ENCODE assay signal across 26 cellular contexts in the genomic region with DNA sequence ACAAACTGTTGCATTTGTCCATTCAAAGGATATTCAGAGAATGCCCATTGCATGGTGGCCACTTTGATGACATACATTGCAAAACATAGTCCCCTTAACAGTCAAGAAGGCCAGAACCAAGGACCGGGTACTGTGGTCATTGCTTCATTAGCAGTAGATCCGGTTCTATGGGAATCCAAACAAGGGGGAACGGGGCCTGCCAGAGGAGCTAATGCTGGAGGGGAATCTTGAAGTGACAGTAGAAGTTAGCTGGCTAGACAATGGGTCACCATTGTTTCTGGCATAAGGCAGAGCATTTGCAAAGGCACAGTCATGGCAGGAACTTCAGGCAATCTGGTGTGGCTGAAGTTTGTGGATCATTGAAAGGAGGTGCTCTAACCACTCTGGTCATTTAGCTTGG.
DNase-seq lines count a peak whose midpoint lies in the region; ATAC-seq, FAIRE-seq and TF ChIP-seq lines count a peak whose summit lies in the region.
"Had no signal": no experiment of that assay in that cellular context is flagged by ENCODE, and none has a peak within 500 bp of the region (broad histone marks: within the 10 kb centered on the region; RNA-seq: fewer than 3 reads in every experiment).

No MANE protein-coding gene starts in this region.

- H4K8ac ChIP-seq in trophoblast cell (ENCODE audit: low read depth, low read length): no peak overlapping the region

- no peak overlapping the region for H4K91ac ChIP-seq in trophoblast cell (ENCODE audit: low read depth, low read length)

- DNase-seq in bronchial epithelial cell (ENCODE audit: low read depth) (no peak), esophagus muscularis mucosa (ENCODE audit: extremely low spot score) (peak; percentile 79), trophoblast cell (peak; percentile 70 to 96), SK-N-DZ (ENCODE audit: low spot score) (no peak), T-helper 2 cell (no peak)
- DNase-seq: 8988T; ACHN; BE2C; C1 segment of cervical spinal cord; CD4-positive, alpha-beta memory T cell; CD4-positive, CD25-positive, alpha-beta regulatory T cell; CD8-positive, alpha-beta memory T cell; COR-L47; DMS 273 treated with DMSO at 0.1 percent for 48 hours; DMS153; DMS53; DMS79; DND-41; EL; GDM1 had no signal

- no peak for TF ChIP-seq EP300 in esophagus muscularis mucosa (IDR thresholded peaks at IDR 0.05)

- H3K79me1 ChIP-seq in trophoblast cell (ENCODE audit: low read length): peaks cover 2% of the 10 kb centered on the region

- H3K4me1 ChIP-seq in esophagus muscularis mucosa: no peaks in the 10 kb centered on the region
- peaks cover 0 to 13% of the 10 kb centered on the region in 2 experiments for H3K4me1 ChIP-seq in trophoblast cell (ENCODE audit: control insufficient read depth in 1 of 2, insufficient read depth in 2 of 2, low read length in 2 of 2)
- H3K4me1 ChIP-seq: BE2C had no signal

- intact Hi-C loops in esophagus muscularis mucosa (cut with DNase I): no loop called here

- no peak for ATAC-seq in HG03108 (IDR thresholded peaks at IDR 0.05; ENCODE audit: unreplicated experiment)
- ATAC-seq: GM12878 had no signal

- H2BK12ac ChIP-seq in trophoblast cell (ENCODE audit: low read length): peak overlapping the region; percentile 28

- H3K9ac ChIP-seq in trophoblast cell (ENCODE audit: low read length): no peak overlapping the region
- H3K9ac ChIP-seq: BLaER1 had no signal

- H3K79me2 ChIP-seq in trophoblast cell (ENCODE audit: control insufficient read depth, insufficient read depth, low read length, poor library complexity): no peaks in the 10 kb centered on the region

- H3K27me3 ChIP-seq in bronchial epithelial cell (ENCODE audit: control insufficient read depth, insufficient read depth, low read length): no peaks in the 10 kb centered on the region
- H3K27me3 ChIP-seq in esophagus muscularis mucosa: no peaks in the 10 kb centered on the region
- H3K27me3 ChIP-seq in trophoblast cell (ENCODE audit: insufficient read depth, low read length): no peaks in the 10 kb centered on the region
- H3K27me3 ChIP-seq: BE2C, BLaER1 had no signal

- FAIRE-seq in bronchial epithelial cell (lab: Jason Lieb, UNC): peak; percentile 13
- FAIRE-seq: A204.1, GM12878, GM12892, GM18507 had no signal

- H3K18ac ChIP-seq in trophoblast cell (ENCODE audit: low read length): no peak overlapping the region

- H2AK5ac ChIP-seq in trophoblast cell (ENCODE audit: low read length): no peak overlapping the region

- no peak overlapping the region for H3K14ac ChIP-seq in trophoblast cell (ENCODE audit: low read length)

- no peak overlapping the region for H2BK5ac ChIP-seq in trophoblast cell (ENCODE audit: low read depth, low read length, poor library complexity)

- H2BK120ac ChIP-seq in trophoblast cell (ENCODE audit: insufficient read depth, low read length, poor library complexity): no peak overlapping the region

- no peak overlapping the region for H4K12ac ChIP-seq in trophoblast cell (ENCODE audit: low read depth, low read length)

- WGBS in esophagus muscularis mucosa: 97% methylated on average over 3 of the region's 3 CpGs
- WGBS in trophoblast cell (ENCODE audit: extremely low coverage, insufficient coverage, insufficient read length): no CpG with 5 or more reads among the region's 3 CpGs

- H3K9me3 ChIP-seq in esophagus muscularis mucosa (no peaks in the 10 kb centered on the region), trophoblast cell (ENCODE audit: insufficient read depth, low read depth, low read length) (no peaks in the 10 kb centered on the region)
- H3K9me3 ChIP-seq: BE2C, BLaER1 had no signal

- H2AFZ ChIP-seq in trophoblast cell (ENCODE audit: insufficient read depth, low read length, poor library complexity): no peak overlapping the region

- no peak overlapping the region for H3K23ac ChIP-seq in trophoblast cell (ENCODE audit: low read length)

- TF ChIP-seq POLR2A in esophagus muscularis mucosa (IDR thresholded peaks at IDR 0.05; ENCODE audit: low read depth): no peak

- TF ChIP-seq CTCF in bronchial epithelial cell (IDR thresholded peaks at IDR 0.05; ENCODE audit: insufficient read depth, low read length, severe bottlenecking): no peak
- TF ChIP-seq CTCF in esophagus muscularis mucosa (IDR thresholded peaks at IDR 0.05): no peak

- H3K36me3 ChIP-seq in bronchial epithelial cell (ENCODE audit: control insufficient read depth, insufficient read depth, low read length): no peaks in the 10 kb centered on the region
- no peaks in the 10 kb centered on the region for H3K36me3 ChIP-seq in esophagus muscularis mucosa
- no peaks in the 10 kb centered on the region for H3K36me3 ChIP-seq in trophoblast cell (ENCODE audit: control insufficient read depth in 1 of 2, insufficient read depth in 2 of 2, low read length in 2 of 2)
- H3K36me3 ChIP-seq: BE2C, BLaER1 had no signal

- no peak overlapping the region for H3K27ac ChIP-seq in esophagus muscularis mucosa (replicated peaks in 1 of 4)
- no peak overlapping the region for H3K27ac ChIP-seq in trophoblast cell (ENCODE audit: low read depth, low read length)
- H3K27ac ChIP-seq: BLaER1 had no signal

- H3K4me3 ChIP-seq in bronchial epithelial cell (ENCODE audit: low read depth, low read length) (no peak overlapping the region), esophagus muscularis mucosa (no peak overlapping the region), trophoblast cell (ENCODE audit: low read depth, low read length) (no peak overlapping the region)
- H3K4me3 ChIP-seq: BLaER1, GM12878 had no signal

- H3K4me2 ChIP-seq in trophoblast cell (ENCODE audit: low read length): no peak overlapping the region
- H3K4me2 ChIP-seq: BLaER1 had no signal

- no peak overlapping the region for H3K4ac ChIP-seq in trophoblast cell (ENCODE audit: low read depth, low read length)

Comparison
In these comparisons a context has a peak if more than half of its experiments do, and no peak if none do; other contexts are left out.
1. DNase-seq: peak in esophagus muscularis mucosa (single experiment) and trophoblast cell (2 of 2); none in bronchial epithelial cell (single experiment), SK-N-DZ (single experiment) and T-helper 2 cell (0 of 5).